13 cellular contexts compared by ENCODE assay signal in genomic region chr2:179104736-179105135, GRCh38. TPM values are rescaled to one million over a fixed set of nuclear protein-coding genes. Genes with fewer than 3 reads are reported as not detected.
A peak's percentile ranks its signal among the peaks of the same experiment; 100 is the strongest.
DNase-seq lines count a peak whose midpoint lies in the region; ATAC-seq and TF ChIP-seq lines count a peak whose summit lies in the region.
"Had no signal": no experiment of that assay in that cellular context is flagged by ENCODE, and none has a peak within 500 bp of the region (broad histone marks: within the 10 kb centered on the region; RNA-seq: fewer than 3 reads in every experiment).

No MANE protein-coding gene starts in this region.

- no peak overlapping the region for H2AFZ ChIP-seq in OCI-LY1 (ENCODE audit: low read length)

- TF ChIP-seq CTCF in OCI-LY1 (IDR thresholded peaks at IDR 0.05; ENCODE audit: low read length) (no peak), osteocyte (IDR thresholded peaks at IDR 0.05) (no peak)

- H3K79me2 ChIP-seq in OCI-LY1 (ENCODE audit: insufficient read depth, low read length), result no peaks in the 10 kb centered on the region

- H3K4me3 ChIP-seq in OCI-LY1 (ENCODE audit: low read depth, low read length, poor library complexity, severe bottlenecking), result no peak overlapping the region
- H3K4me3 ChIP-seq: skin epidermis had no signal

- H3K9me3 Mint-ChIP-seq in osteocyte (ENCODE audit: unreplicated experiment), result no peaks in the 10 kb centered on the region

- no peaks in the 10 kb centered on the region for H3K27me3 Mint-ChIP-seq in osteocyte (ENCODE audit: unreplicated experiment)

- H3K27ac ChIP-seq in OCI-LY1 (ENCODE audit: low read depth, low read length, poor library complexity, severe bottlenecking), result peak overlapping the region; percentile 82
- peak overlapping the region; percentile 19 for H3K27ac ChIP-seq in epithelial cell of prostate
- H3K27ac ChIP-seq: skin epidermis, VCaP had no signal

- peaks cover 64% of the 10 kb centered on the region for H3K4me1 ChIP-seq in OCI-LY1 (ENCODE audit: insufficient read depth, low read length, severe bottlenecking)

- no peak overlapping the region for H3K4me3 Mint-ChIP-seq in osteocyte (ENCODE audit: unreplicated experiment)

- H3K36me3 Mint-ChIP-seq in osteocyte (ENCODE audit: unreplicated experiment), result peaks cover 34% of the 10 kb centered on the region

- H4K20me1 ChIP-seq in OCI-LY1 (ENCODE audit: insufficient read depth, low read length), result no peaks in the 10 kb centered on the region

- H3K9me2 ChIP-seq in OCI-LY1 (ENCODE audit: low read depth, low read length), result no peaks in the 10 kb centered on the region

- H3K4me1 Mint-ChIP-seq in osteocyte (ENCODE audit: unreplicated experiment), result peaks cover 33% of the 10 kb centered on the region

- H3K27me3 ChIP-seq in OCI-LY1 (ENCODE audit: insufficient read depth, low read length), result no peaks in the 10 kb centered on the region

- DNase-seq in Daoy (ENCODE audit: low read depth) (peak; percentile 6), epithelial cell of prostate (ENCODE audit: low read depth, low spot score) (no peak), osteocyte (ENCODE audit: extremely low spot score, unreplicated experiment) (no peak), DMS 273 (lab: John Stamatoyannopoulos, UW; ENCODE audit: unreplicated experiment) (no peak), NCI-H510A (lab: John Stamatoyannopoulos, UW) (no peak)
- DNase-seq in activated effector memory CD4-positive, alpha-beta T cell treated with anti-CD3 and anti-CD28 coated beads, Interleukin-2, amount 50 U/mL, for 16 hours, result no peak
- DNase-seq: activated effector memory CD4-positive, alpha-beta T cell treated with Interleukin-2 at 50 U/mL for 16 hours; left colon had no signal

- no peaks in the 10 kb centered on the region for H3F3A ChIP-seq in OCI-LY1 (ENCODE audit: insufficient read depth, low read length)

- H3K9me3 ChIP-seq in OCI-LY1 (ENCODE audit: low read length), result 0 out of 2 replicates have a peak, but pooled peaks cover 3% of the 10 kb centered on the region

- H3K9ac ChIP-seq in OCI-LY1 (ENCODE audit: low read length), result no peak overlapping the region

- no peak overlapping the region for H3K4me2 ChIP-seq in OCI-LY1 (ENCODE audit: low read length)

- no peak for ATAC-seq in HG02571 (IDR thresholded peaks at IDR 0.05; ENCODE audit: unreplicated experiment)
- ATAC-seq: left colon had no signal

- no peaks in the 10 kb centered on the region; the same call in 1 of the 2 replicates for H3K36me3 ChIP-seq in OCI-LY1 (ENCODE audit: insufficient read depth, low read length)

- H3K27ac Mint-ChIP-seq in osteocyte (ENCODE audit: unreplicated experiment), result peak overlapping the region; percentile 46

RNA-seq across cellular contexts. Expression of gene CCDC141, which starts 54.8 kb away (rescaled TPM):
- not detected in 2 replicates for total RNA-seq in Daoy (2014; rRNA removed; shearing (Covaris generic))
- not detected in 2 replicates for total RNA-seq in osteocyte
- total RNA-seq: endothelial cell of umbilical vein had no signal
